Comparison of ENCODE assay signal across 25 cellular contexts in the genomic region with DNA sequence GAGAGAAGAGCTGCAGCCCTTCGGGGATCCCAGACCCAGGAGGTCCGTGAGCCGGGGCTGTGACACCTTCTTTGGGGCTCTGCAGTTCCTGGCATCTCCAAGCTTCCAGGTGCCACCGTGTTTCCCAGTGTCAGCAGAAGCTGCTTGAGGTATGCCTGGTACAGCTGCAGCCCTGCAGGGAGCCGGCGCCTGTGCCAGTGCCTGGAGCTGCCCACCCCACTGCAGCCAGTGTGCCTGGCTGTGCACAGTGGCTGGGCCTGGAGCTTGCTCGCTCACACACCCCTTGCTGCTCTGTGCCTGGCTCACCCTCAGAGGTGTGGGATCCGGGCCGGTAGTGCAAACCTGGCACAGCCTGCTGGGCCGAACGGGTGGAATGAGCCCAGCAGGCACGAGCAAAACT.
DNase-seq lines count a peak whose midpoint lies in the region; ATAC-seq and TF ChIP-seq lines count a peak whose summit lies in the region.
"Had no signal": no experiment of that assay in that cellular context is flagged by ENCODE, and none has a peak within 500 bp of the region (broad histone marks: within the 10 kb centered on the region; RNA-seq: fewer than 3 reads in every experiment).

No MANE protein-coding gene starts in this region.

- H2BK120ac ChIP-seq in trophoblast cell (ENCODE audit: insufficient read depth, low read length, poor library complexity): no peak overlapping the region

- no peak overlapping the region for H2BK5ac ChIP-seq in trophoblast cell (ENCODE audit: low read depth, low read length, poor library complexity)

- no peak for TF ChIP-seq CTCF in heart right ventricle (IDR thresholded peaks at IDR 0.05)
- TF ChIP-seq CTCF in RWPE2 (IDR thresholded peaks at IDR 0.05; ENCODE audit: poor library complexity, severe bottlenecking): no peak

- H3K79me2 ChIP-seq in trophoblast cell (ENCODE audit: control insufficient read depth, insufficient read depth, low read length, poor library complexity): no peaks in the 10 kb centered on the region

- peak overlapping the region; percentile 66 for H3K18ac ChIP-seq in trophoblast cell (ENCODE audit: low read length)

- H3K9me3 ChIP-seq in heart right ventricle (no peaks in the 10 kb centered on the region), RWPE2 (ENCODE audit: severe bottlenecking) (no peaks in the 10 kb centered on the region), trophoblast cell (ENCODE audit: insufficient read depth, low read depth, low read length) (peaks cover 7% of the 10 kb centered on the region)
- H3K9me3 ChIP-seq: A549, Caco-2, MG63, SJCRH30 had no signal

- 96 to 98% methylated on average over 12 of the region's 12 CpGs for WGBS in heart right ventricle, 2 donors
- no CpG with 5 or more reads among the region's 12 CpGs for WGBS in trophoblast cell (ENCODE audit: extremely low coverage, insufficient coverage, insufficient read length)

- no peak overlapping the region for H2BK12ac ChIP-seq in trophoblast cell (ENCODE audit: low read length)

- no peak overlapping the region for H4K8ac ChIP-seq in trophoblast cell (ENCODE audit: low read depth, low read length)

- no peak overlapping the region for H4K91ac ChIP-seq in trophoblast cell (ENCODE audit: low read depth, low read length)

- H4K12ac ChIP-seq in trophoblast cell (ENCODE audit: low read depth, low read length): no peak overlapping the region

- no peak for ATAC-seq in heart right ventricle
- ATAC-seq in RWPE2 (ENCODE audit: low read depth): no peak
- ATAC-seq in left lobe of liver: no peak
- no peak for ATAC-seq in GM18909 (IDR thresholded peaks at IDR 0.05; ENCODE audit: poor library complexity, unreplicated experiment)
- ATAC-seq: CD8-positive, alpha-beta T cell; HCT116; SK-N-SH treated with all-trans-retinoic acid at 6 μM for 48 hours had no signal

- no peak overlapping the region for H3K23ac ChIP-seq in trophoblast cell (ENCODE audit: low read length)

- H3K4me2 ChIP-seq in trophoblast cell (ENCODE audit: low read length): no peak overlapping the region
- H3K4me2 ChIP-seq: A549 had no signal

- H3K4me1 ChIP-seq in heart right ventricle (peaks cover 4 to 40% (median 22%) of the 10 kb centered on the region in 9 donors), RWPE2 (ENCODE audit: insufficient read depth, poor library complexity, severe bottlenecking) (no peaks in the 10 kb centered on the region), trophoblast cell (ENCODE audit: control insufficient read depth in 1 of 2, insufficient read depth in 2 of 2, low read length in 2 of 2) (no peaks in the 10 kb centered on the region)
- H3K4me1 ChIP-seq: A549, Caco-2 had no signal

- no peak overlapping the region for H2AK5ac ChIP-seq in trophoblast cell (ENCODE audit: low read length)

- H3K36me3 ChIP-seq in heart right ventricle: peaks cover 0 to 25% (median 6%) of the 10 kb centered on the region in 9 donors
- H3K36me3 ChIP-seq in RWPE2 (ENCODE audit: low read depth): no peaks in the 10 kb centered on the region
- H3K36me3 ChIP-seq in trophoblast cell (ENCODE audit: control insufficient read depth in 1 of 2, insufficient read depth in 2 of 2, low read length in 2 of 2): peaks cover 11 to 16% of the 10 kb centered on the region in 2 experiments
- H3K36me3 ChIP-seq: SJCRH30 had no signal

- H2AFZ ChIP-seq in trophoblast cell (ENCODE audit: insufficient read depth, low read length, poor library complexity): no peak overlapping the region

- no peak overlapping the region for H3K4ac ChIP-seq in trophoblast cell (ENCODE audit: low read depth, low read length)

- no peaks in the 10 kb centered on the region for H3K79me1 ChIP-seq in trophoblast cell (ENCODE audit: low read length)

- H3K27me3 ChIP-seq in heart right ventricle (no peaks in the 10 kb centered on the region), RWPE2 (ENCODE audit: insufficient read depth, poor library complexity, severe bottlenecking) (no peaks in the 10 kb centered on the region), trophoblast cell (ENCODE audit: insufficient read depth, low read length) (no peaks in the 10 kb centered on the region)
- H3K27me3 ChIP-seq: MG63, SJCRH30 had no signal

- DNase-seq in cardiac septum (ENCODE audit: low spot score): peak; percentile 53
- no peak for DNase-seq in heart right ventricle
- DNase-seq in RWPE2 (ENCODE audit: low spot score): peak; percentile 49
- DNase-seq in left lobe of liver (ENCODE audit: low spot score): peak; percentile 40
- no peak for DNase-seq in trophoblast cell
- DNase-seq in nucleus accumbens (lab: John Stamatoyannopoulos, UW): no peak
- no peak for DNase-seq in NCI-H1417 (lab: John Stamatoyannopoulos, UW)
- DNase-seq: Caco-2; CD8-positive, alpha-beta T cell; EL; GF-D8; GOT3; IMR-90; KG1; MG63; NCI-H1105 treated with DMSO at 0.1 percent for 48 hours; NCI-H2029; NCI-H446; NCI-H524 treated with DMSO at 0.1 percent for 48 hours; NCI-H774; SJCRH30 had no signal

- no peak overlapping the region for H3K9ac ChIP-seq in trophoblast cell (ENCODE audit: low read length)

- H3K4me3 ChIP-seq in heart right ventricle (no peak overlapping the region), RWPE2 (ENCODE audit: severe bottlenecking) (no peak overlapping the region), trophoblast cell (ENCODE audit: low read depth, low read length) (peak overlapping the region; percentile 16)
- H3K4me3 ChIP-seq: A549, MG63, SJCRH30 had no signal

- intact Hi-C loops in cardiac septum (cut with DNase I) (no loop called here), heart right ventricle (cut with DNase I) (no loop called here)

- H3K27ac ChIP-seq in heart right ventricle: no peak overlapping the region
- no peak overlapping the region for H3K27ac ChIP-seq in RWPE2 (ENCODE audit: poor library complexity, severe bottlenecking)
- no peak overlapping the region for H3K27ac ChIP-seq in trophoblast cell (ENCODE audit: low read depth, low read length)
- H3K27ac ChIP-seq: A549, SJCRH30 had no signal

- no peak overlapping the region for H3K14ac ChIP-seq in trophoblast cell (ENCODE audit: low read length)

Comparison
In these comparisons a context has a peak if more than half of its experiments do, and no peak if none do; other contexts are left out.
1. DNase-seq: peak in cardiac septum (single experiment), RWPE2 (single experiment) and left lobe of liver (single experiment); none in heart right ventricle (0 of 2), trophoblast cell (0 of 2), nucleus accumbens (0 of 56) and NCI-H1417 (0 of 3).